1 cellular context compared by ENCODE assay signal in genomic region chr3:129440648-129441190, GRCh38.
TF ChIP-seq lines count a peak whose summit lies in the region.

No MANE protein-coding gene starts in this region.

TF ChIP-seq in SK-N-SH treated with all-trans-retinoic acid at 6 μM for 48 hours, 23 proteins besides CTCF, POLR2A, EP300 and RAD21 (continued from another document):
- no peak for TF ChIP-seq BACH2 (CRISPR knock-in tag; IDR thresholded peaks at IDR 0.05; ENCODE audit: borderline replicate concordance)
- no peak for TF ChIP-seq ISL1 (CRISPR knock-in tag; IDR thresholded peaks at IDR 0.05)
- TF ChIP-seq PPARA (CRISPR knock-in tag; IDR thresholded peaks at IDR 0.05; ENCODE audit: borderline replicate concordance) = no peak
- no peak for TF ChIP-seq ZFP30 (CRISPR knock-in tag; IDR thresholded peaks at IDR 0.05)
